In the genomic region with DNA sequence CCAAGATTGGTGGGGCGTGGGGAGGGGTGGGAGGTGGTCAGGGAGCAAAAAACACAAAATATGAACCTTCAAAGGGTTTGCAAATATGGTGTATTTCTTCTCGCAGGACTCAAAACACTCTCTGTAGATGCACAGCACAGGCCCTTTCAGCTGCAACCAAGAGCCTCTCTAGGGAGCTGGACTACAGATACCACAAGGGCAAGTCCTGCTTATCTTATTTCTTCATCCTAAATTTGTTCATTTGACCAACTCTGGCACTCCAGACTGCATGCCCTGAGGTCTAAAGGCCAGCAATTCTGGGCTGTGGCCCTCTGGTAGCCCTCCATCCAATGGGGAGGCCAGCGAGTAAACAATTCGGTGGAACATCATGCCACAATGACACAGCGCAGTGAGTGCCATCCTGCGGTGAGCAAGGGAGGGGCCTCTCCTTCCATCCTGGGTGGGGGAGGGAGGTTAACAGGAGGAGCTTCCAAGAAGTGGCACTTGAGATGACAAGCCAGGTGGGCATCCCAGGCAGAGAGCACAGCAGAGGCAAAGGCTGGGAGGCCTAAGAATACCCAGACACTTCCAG, we compare ENCODE assay signal across 8 cellular contexts. TPM values are rescaled to one million over a fixed set of nuclear protein-coding genes. Genes with fewer than 3 reads are reported as not detected.
DNase-seq lines count a peak whose midpoint lies in the region; ATAC-seq and TF ChIP-seq lines count a peak whose summit lies in the region.

No MANE protein-coding gene starts in this region.

- H3K9me3 ChIP-seq in suprapubic skin (no peaks in the 10 kb centered on the region), adrenal gland (replicated peaks in 1 of 3) (no peaks in the 10 kb centered on the region)

- no peak overlapping the region for H3K4me3 ChIP-seq in suprapubic skin
- no peak overlapping the region for H3K4me3 ChIP-seq in adrenal gland

- H3K27ac ChIP-seq in suprapubic skin (peak overlapping the region; percentile 2), adrenal gland (peak overlapping the region in 2 of 5 donors; percentile 24 to 57)

- TF ChIP-seq EP300 in suprapubic skin (IDR thresholded peaks at IDR 0.05), result no peak

- H3K36me3 ChIP-seq in suprapubic skin (no peaks in the 10 kb centered on the region), adrenal gland (replicated peaks in 1 of 2) (no peaks in the 10 kb centered on the region)

- DNase-seq in activated T-cell treated with anti-CD3 and anti-CD28 coated beads, Interleukin-2, amount 50 U/mL, for 1 hour, result peak; percentile 63
- no peak for DNase-seq in activated T-cell treated with anti-CD3 and anti-CD28 coated beads for 4 hours
- peak; percentile 57 for DNase-seq in SW480 (ENCODE audit: low spot score)
- DNase-seq in fibroblast of gingiva (ENCODE audit: low read depth), result peak; percentile 45
- DNase-seq in suprapubic skin (ENCODE audit: low spot score in 2 of 2), result peak; percentile 62 to 72
- no peak for DNase-seq in adrenal gland

- intact Hi-C loops in adrenal gland (cut with DNase I), result no loop called here

- peaks cover 42% of the 10 kb centered on the region for H3K4me1 ChIP-seq in suprapubic skin
- peaks cover 0 to 37% of the 10 kb centered on the region in 2 donors for H3K4me1 ChIP-seq in adrenal gland (replicated peaks in 1 of 2)

- H3K27me3 ChIP-seq in suprapubic skin, result peaks cover 5% of the 10 kb centered on the region
- H3K27me3 ChIP-seq in adrenal gland, result no peaks in the 10 kb centered on the region

- TF ChIP-seq CTCF in suprapubic skin (IDR thresholded peaks at IDR 0.05), result no peak
- no peak for TF ChIP-seq CTCF in adrenal gland (IDR thresholded peaks at IDR 0.05)

- WGBS in suprapubic skin, result 75% methylated on average over 6 of the region's 6 CpGs
- 59 to 71% (median 66%) methylated on average over 6 of the region's 6 CpGs for WGBS in adrenal gland, 4 donors

- ATAC-seq in HG02870 (IDR thresholded peaks at IDR 0.05; ENCODE audit: unreplicated experiment), result no peak
- no peak for ATAC-seq in HG03108 (IDR thresholded peaks at IDR 0.05; ENCODE audit: unreplicated experiment)

- TF ChIP-seq POLR2A in suprapubic skin (IDR thresholded peaks at IDR 0.05), result no peak
- no peak for TF ChIP-seq POLR2A in adrenal gland (IDR thresholded peaks at IDR 0.05)

RNA-seq across cellular contexts. Expression of gene SELPLG, which starts 0.6 kb away (rescaled TPM):
- total RNA-seq in suprapubic skin (1 to 10 TPM; 1.3 to 5.6 (median 3.0) TPM), adrenal gland (10 to 100 TPM in 7 of 8 donors, 1 to 10 TPM in 1; 9.4 to 46.1 (median 16.0) TPM)
- 1 to 10 TPM; 3.3 to 4.8 (median 3.8) TPM for polyA plus RNA-seq in adrenal gland

RNA-seq across cellular contexts. Expression of gene TMEM119, which starts 36.4 kb away (rescaled TPM):
- 10 to 100 TPM in 1 of 4 donors, 1 to 10 TPM in 2, under 1 TPM in 1; 0.24 to 10.9 (median 6.3) TPM for total RNA-seq in suprapubic skin
- 10 to 100 TPM in 3 of 8 donors, 1 to 10 TPM in 5; 3.8 to 14.8 (median 7.1) TPM for total RNA-seq in adrenal gland
- 10 to 100 TPM in 1 of 3 donors, 1 to 10 TPM in 2; 3.1 to 12.4 (median 5.6) TPM for polyA plus RNA-seq in adrenal gland

Comparison
In these comparisons a context has a peak if more than half of its experiments do, and no peak if none do; other contexts are left out.
1. DNase-seq: peak in activated T-cell treated with anti-CD3 and anti-CD28 coated beads, Interleukin-2, amount 50 U/mL, for 1 hour (single experiment), SW480 (single experiment), fibroblast of gingiva (single experiment) and suprapubic skin (2 of 2); none in activated T-cell treated with anti-CD3 and anti-CD28 coated beads for 4 hours (single experiment) and adrenal gland (0 of 7).